ENCODE assay signal across 8 cellular contexts in the genomic region with DNA sequence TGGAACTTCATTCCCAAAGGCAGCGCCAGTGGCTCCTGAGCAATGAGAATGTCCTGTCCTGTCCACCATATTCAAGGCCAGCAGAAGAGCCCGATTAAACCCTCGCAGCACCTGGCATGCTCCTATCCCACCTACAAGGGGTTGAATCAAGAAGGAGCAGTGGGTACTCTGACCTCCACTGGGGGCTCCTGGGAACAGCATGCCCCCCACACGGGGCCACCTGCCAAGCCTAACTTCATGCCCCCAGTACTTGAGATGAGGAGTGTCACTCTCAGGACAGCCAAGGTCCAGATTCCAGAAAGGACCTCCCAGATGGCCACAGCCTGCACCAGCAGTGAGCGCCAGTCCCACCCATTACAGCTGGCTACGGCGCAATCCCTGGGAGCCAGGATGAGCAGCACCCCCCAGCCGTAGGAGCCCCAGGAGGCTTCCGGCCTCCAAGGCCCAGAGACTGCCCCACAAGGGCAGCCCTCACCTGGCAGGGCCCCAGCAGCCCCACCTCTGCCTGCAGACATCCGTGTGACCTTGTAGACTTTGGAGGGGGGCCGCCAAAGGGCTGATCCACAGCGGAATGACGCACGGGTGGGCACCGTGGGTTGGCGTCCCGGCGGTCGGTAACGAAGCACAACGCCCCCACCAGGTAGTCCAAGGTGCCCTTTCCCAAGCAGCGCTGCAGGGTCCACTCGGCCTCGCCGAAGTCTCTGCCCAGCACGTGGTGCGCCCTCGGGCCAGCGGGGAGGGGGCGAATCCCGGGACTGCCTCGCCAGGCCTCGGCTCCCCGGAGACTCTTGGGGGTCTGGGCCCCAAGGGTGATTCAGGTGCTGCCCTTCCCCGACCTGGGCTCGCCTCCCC. TPM values are rescaled to one million over a fixed set of nuclear protein-coding genes. Genes with fewer than 3 reads are reported as not detected.
A peak's percentile ranks its signal among the peaks of the same experiment; 100 is the strongest.
DNase-seq lines count a peak whose midpoint lies in the region; ATAC-seq and TF ChIP-seq lines count a peak whose summit lies in the region.

No MANE protein-coding gene starts in this region.

- no peaks in the 10 kb centered on the region for H4K20me1 ChIP-seq in neural cell (ENCODE audit: insufficient read depth)

- H3K4me3 ChIP-seq in dorsolateral prefrontal cortex (peak overlapping the region; percentile 48 to 91 (median 72)), neural cell (ENCODE audit: low read length) (peak overlapping the region; percentile 69)

- H2AFZ ChIP-seq in neural cell (ENCODE audit: low read depth, low read length): no peak overlapping the region

- TF ChIP-seq EP300 in neural cell (conservative IDR thresholded peaks at IDR 0.05; ENCODE audit: poor library complexity, severe bottlenecking): no peak

- H3K27me3 ChIP-seq in dorsolateral prefrontal cortex (no peaks in the 10 kb centered on the region), neural cell (ENCODE audit: insufficient read depth, low read depth, low read length) (no peaks in the 10 kb centered on the region)

- no peaks in the 10 kb centered on the region for H3K36me3 ChIP-seq in neural cell (ENCODE audit: insufficient read depth, low read length)

- no peaks in the 10 kb centered on the region for H3K79me2 ChIP-seq in neural cell (replicated peaks; ENCODE audit: insufficient read depth, low read length)

- H3K9me2 ChIP-seq in neural cell (ENCODE audit: insufficient read depth, low read length): no peaks in the 10 kb centered on the region

- no peaks in the 10 kb centered on the region for H3F3A ChIP-seq in neural cell (ENCODE audit: insufficient read depth, low read length, poor library complexity, severe bottlenecking)

- H3K27ac ChIP-seq in C4-2B (peak overlapping the region; percentile 100), dorsolateral prefrontal cortex (peak overlapping the region; percentile 91 to 100 (median 99)), neural cell (ENCODE audit: low read length) (peak overlapping the region; percentile 90)

- no peaks in the 10 kb centered on the region for H3K9me3 ChIP-seq in neural cell (ENCODE audit: low read length)

- ATAC-seq in HG02678 (IDR thresholded peaks at IDR 0.05; ENCODE audit: unreplicated experiment): no peak

- H3K9ac ChIP-seq in neural cell (ENCODE audit: low read length): peak overlapping the region; percentile 78

- DNase-seq in NCI-H1105 (lab: John Stamatoyannopoulos, UW): peak; percentile 11
- DNase-seq in dorsolateral prefrontal cortex: no peak
- DNase-seq in stimulated activated CD4-positive, alpha-beta T cell treated with anti-CD3 and anti-CD28 coated beads, Interleukin-15, amount 100 ng/mL, for 24 hours: no peak
- DNase-seq in SK-N-DZ (ENCODE audit: low spot score): no peak
- no peak for DNase-seq in globus pallidus (ENCODE audit: low spot score)

- TF ChIP-seq CTCF in C4-2B (conservative IDR thresholded peaks at IDR 0.05) (no peak; the same call in 1 of the 2 replicates), dorsolateral prefrontal cortex (IDR thresholded peaks at IDR 0.05 in 54 of 56, conservative IDR thresholded peaks at IDR 0.05 in 2 of 56; ENCODE audit: low read depth in 1 of 56, partially characterized antibody in 56 of 56) (no peak), neural cell (IDR thresholded peaks at IDR 0.05; ENCODE audit: poor library complexity, severe bottlenecking) (no peak)

- no peak for TF ChIP-seq RAD21 in neural cell (conservative IDR thresholded peaks at IDR 0.05)

- no peak overlapping the region for H3K4me2 ChIP-seq in neural cell (ENCODE audit: low read length)

- intact Hi-C loops in dorsolateral prefrontal cortex (cut with DNase I): loop anchor here (1.0 to 5.0 kb wide), 4 partner anchors 9 to 275 kb away; partner anchors contain the start of genes TP53 (in 2 of the 2), EIF5A (in 1 of the 2) and POLR2A (in 1 of the 2)

TF ChIP-seq in neural cell, 6 proteins besides CTCF, POLR2A, EP300 and RAD21:
- TF ChIP-seq POLR2AphosphoS5 (IDR thresholded peaks at IDR 0.05): no peak
- no peak for TF ChIP-seq TAF1 (IDR thresholded peaks at IDR 0.05; ENCODE audit: low read depth)
- TF ChIP-seq, protein P1, sequence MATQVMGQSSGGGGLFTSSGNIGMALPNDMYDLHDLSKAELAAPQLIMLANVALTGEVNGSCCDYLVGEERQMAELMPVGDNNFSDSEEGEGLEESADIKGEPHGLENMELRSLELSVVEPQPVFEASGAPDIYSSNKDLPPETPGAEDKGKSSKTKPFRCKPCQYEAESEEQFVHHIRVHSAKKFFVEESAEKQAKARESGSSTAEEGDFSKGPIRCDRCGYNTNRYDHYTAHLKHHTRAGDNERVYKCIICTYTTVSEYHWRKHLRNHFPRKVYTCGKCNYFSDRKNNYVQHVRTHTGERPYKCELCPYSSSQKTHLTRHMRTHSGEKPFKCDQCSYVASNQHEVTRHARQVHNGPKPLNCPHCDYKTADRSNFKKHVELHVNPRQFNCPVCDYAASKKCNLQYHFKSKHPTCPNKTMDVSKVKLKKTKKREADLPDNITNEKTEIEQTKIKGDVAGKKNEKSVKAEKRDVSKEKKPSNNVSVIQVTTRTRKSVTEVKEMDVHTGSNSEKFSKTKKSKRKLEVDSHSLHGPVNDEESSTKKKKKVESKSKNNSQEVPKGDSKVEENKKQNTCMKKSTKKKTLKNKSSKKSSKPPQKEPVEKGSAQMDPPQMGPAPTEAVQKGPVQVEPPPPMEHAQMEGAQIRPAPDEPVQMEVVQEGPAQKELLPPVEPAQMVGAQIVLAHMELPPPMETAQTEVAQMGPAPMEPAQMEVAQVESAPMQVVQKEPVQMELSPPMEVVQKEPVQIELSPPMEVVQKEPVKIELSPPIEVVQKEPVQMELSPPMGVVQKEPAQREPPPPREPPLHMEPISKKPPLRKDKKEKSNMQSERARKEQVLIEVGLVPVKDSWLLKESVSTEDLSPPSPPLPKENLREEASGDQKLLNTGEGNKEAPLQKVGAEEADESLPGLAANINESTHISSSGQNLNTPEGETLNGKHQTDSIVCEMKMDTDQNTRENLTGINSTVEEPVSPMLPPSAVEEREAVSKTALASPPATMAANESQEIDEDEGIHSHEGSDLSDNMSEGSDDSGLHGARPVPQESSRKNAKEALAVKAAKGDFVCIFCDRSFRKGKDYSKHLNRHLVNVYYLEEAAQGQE (IDR thresholded peaks at IDR 0.05; ENCODE audit: borderline replicate concordance): no peak
- no peak for TF ChIP-seq EZH2 (IDR thresholded peaks at IDR 0.05; ENCODE audit: borderline replicate concordance, insufficient read depth, low read length, poor library complexity, severe bottlenecking)
- no peak for TF ChIP-seq SMC3 (conservative IDR thresholded peaks at IDR 0.05; ENCODE audit: poor library complexity)
- no peak for TF ChIP-seq MXI1 (conservative IDR thresholded peaks at IDR 0.05; ENCODE audit: poor library complexity, severe bottlenecking)
TF ChIP-seq in neural cell: peak in this region for 0.

RNA-seq across cellular contexts. Expression of gene MPDU1, which starts 1.0 kb away (rescaled TPM):
- total RNA-seq in dorsolateral prefrontal cortex: 10 to 100 TPM; 25.1 to 53.7 (median 34.4) TPM
- 110 and 118 TPM in 2 replicates for polyA plus RNA-seq in neural cell
- 39.7 and 43.1 TPM in 2 replicates for polyA minus RNA-seq in neural cell
- 211 and 280 TPM in 2 replicates for polyA plus RNA-seq in SK-N-DZ (2014; cell fraction: cytosol; rRNA removed)
- polyA plus RNA-seq in SK-N-DZ (2014; cell fraction: nucleus; rRNA removed): 166 and 227 TPM in 2 replicates

RNA-seq across cellular contexts. Expression of gene CD68, which starts 3.2 kb away (rescaled TPM):
- 10 to 100 TPM in 94 of 120 experiments, 1 to 10 TPM in 26; 2.6 to 53.1 (median 15.0) TPM for total RNA-seq in dorsolateral prefrontal cortex
- polyA plus RNA-seq in neural cell: not detected in 2 replicates
- polyA minus RNA-seq in neural cell: not detected in 2 replicates
- polyA plus RNA-seq in SK-N-DZ (2014; cell fraction: cytosol; rRNA removed): 0.24 and 0.41 TPM in 2 replicates
- not detected in 2 replicates for polyA plus RNA-seq in SK-N-DZ (2014; cell fraction: nucleus; rRNA removed)

RNA-seq across cellular contexts. Expression of gene SOX15, which starts 7.3 kb away (rescaled TPM):
- 10 to 100 TPM in 27 of 120 experiments, 1 to 10 TPM in 93; 3.6 to 16.6 (median 8.0) TPM for total RNA-seq in dorsolateral prefrontal cortex
- polyA plus RNA-seq in neural cell: 0.47 and 1.5 TPM in 2 replicates
- polyA minus RNA-seq in neural cell: not detected in 2 replicates
- not detected in 2 replicates for polyA plus RNA-seq in SK-N-DZ (2014; cell fraction: cytosol; rRNA removed)
- polyA plus RNA-seq in SK-N-DZ (2014; cell fraction: nucleus; rRNA removed): 0.45 and 2.5 TPM in 2 replicates

RNA-seq across cellular contexts. Expression of gene SENP3, which starts 20.9 kb away (rescaled TPM):
- 10 to 100 TPM; 41.4 to 93.2 (median 61.6) TPM for total RNA-seq in dorsolateral prefrontal cortex
- 148 and 151 TPM in 2 replicates for polyA plus RNA-seq in neural cell
- polyA minus RNA-seq in neural cell: 74.8 and 105 TPM in 2 replicates
- 240 and 288 TPM in 2 replicates for polyA plus RNA-seq in SK-N-DZ (2014; cell fraction: cytosol; rRNA removed)
- 144 and 185 TPM in 2 replicates for polyA plus RNA-seq in SK-N-DZ (2014; cell fraction: nucleus; rRNA removed)

RNA-seq across cellular contexts. Expression of gene TNFSF13, which starts 24.1 kb away (rescaled TPM):
- 10 to 100 TPM in 119 of 120 experiments, 1 to 10 TPM in 1; 9.4 to 59.7 (median 21.7) TPM for total RNA-seq in dorsolateral prefrontal cortex
- polyA plus RNA-seq in neural cell: 0.15 TPM in 1 of 2 replicates, not detected in the other
- polyA minus RNA-seq in neural cell: not detected in 2 replicates
- polyA plus RNA-seq in SK-N-DZ (2014; cell fraction: cytosol; rRNA removed): 1.4 TPM in 2 replicates
- polyA plus RNA-seq in SK-N-DZ (2014; cell fraction: nucleus; rRNA removed): 4.9 and 5.4 TPM in 2 replicates
